25 cellular contexts compared by ENCODE assay signal in the genomic region with DNA sequence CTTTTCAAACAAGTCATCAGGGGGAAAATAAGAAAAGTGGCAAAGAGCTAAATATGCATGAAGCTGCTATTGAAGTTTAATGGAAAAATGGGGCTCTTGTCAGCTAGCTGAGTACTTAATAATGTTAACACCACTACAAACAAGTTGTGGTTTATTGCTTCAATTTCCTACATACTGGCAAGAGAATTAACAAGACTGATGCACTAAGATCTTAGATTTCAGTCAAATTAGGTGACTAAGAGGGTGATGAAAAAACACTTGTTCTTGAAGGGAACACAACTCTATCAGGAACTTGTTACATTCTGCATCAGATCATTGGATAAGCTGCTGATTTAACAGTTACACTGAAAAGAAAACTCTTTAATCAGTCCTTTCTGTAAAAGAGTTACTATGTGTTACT.
"Had no signal": no experiment of that assay in that cellular context is flagged by ENCODE, and none has a peak within 500 bp of the region (broad histone marks: within the 10 kb centered on the region; RNA-seq: fewer than 3 reads in every experiment).

No MANE protein-coding gene starts in this region.

- ATAC-seq: activated naive CD4-positive, alpha-beta T cell treated with anti-CD3 and anti-CD28 coated beads, Interleukin-2, amount 50 U/mL, for 72 hours; body of pancreas; T-cell had no signal

- FAIRE-seq: bronchial epithelial cell, TTC549 had no signal

- H3K36me3 ChIP-seq: adrenal gland had no signal

- DNase-seq: activated B cell treated with CpG ODN at 0.5 μM for 24 hours; activated CD4-positive, alpha-beta T cell treated with anti-CD3 and anti-CD28 coated beads for 1 hour; activated CD4-positive, alpha-beta T cell treated with anti-CD3 and anti-CD28 coated beads, Interleukin-2, amount 10 ng/mL, durations not matched to agents 24 days and 14 days; activated CD4-positive, alpha-beta T cell treated with anti-CD3 and anti-CD28 coated beads, Interleukin-2, amount 50 U/mL, for 48 hours; activated T-cell treated with anti-CD3 and anti-CD28 coated beads for 4 hours; adrenal gland; anterior cingulate cortex; body of pancreas; central memory CD4-positive, alpha-beta T cell; Kasumi-1; KBM-7; NCI-H1092; NCI-H1417; NCI-H1930; NCI-H2107; NCI-H2171 treated with DMSO at 0.1 percent for 48 hours; NCI-H226; NCI-H526; NCI-H774; T-cell; T1000 had no signal

- H3K4me1 ChIP-seq: adrenal gland, body of pancreas had no signal

- H3K27ac Mint-ChIP-seq: activated B cell treated with CpG ODN at 0.5 μM for 24 hours; activated CD4-positive, alpha-beta T cell treated with anti-CD3 and anti-CD28 coated beads, Interleukin-2, amount 10 ng/mL, durations not matched to agents 24 days and 14 days; activated naive CD4-positive, alpha-beta T cell treated with anti-CD3 and anti-CD28 coated beads, Interleukin-2, amount 50 U/mL, for 72 hours; T-cell had no signal

- H3K9me3 Mint-ChIP-seq: activated B cell treated with CpG ODN at 0.5 μM for 24 hours had no signal

- H3K27me3 Mint-ChIP-seq: activated B cell treated with CpG ODN at 0.5 μM for 24 hours; activated CD4-positive, alpha-beta T cell treated with anti-CD3 and anti-CD28 coated beads, Interleukin-2, amount 10 ng/mL, durations not matched to agents 24 days and 14 days had no signal

- H3K4me3 Mint-ChIP-seq: activated B cell treated with CpG ODN at 0.5 μM for 24 hours; activated CD4-positive, alpha-beta T cell treated with anti-CD3 and anti-CD28 coated beads, Interleukin-2, amount 10 ng/mL, durations not matched to agents 24 days and 14 days; T-cell had no signal

- H3K27ac ChIP-seq: adrenal gland, body of pancreas, SK-N-MC had no signal

- H3K4me3 ChIP-seq: adrenal gland, body of pancreas, SK-N-MC had no signal

- H3K9me3 ChIP-seq: adrenal gland, body of pancreas had no signal

- H3K27me3 ChIP-seq: body of pancreas had no signal
